Comparison of ENCODE assay signal across 8 cellular contexts in genomic region chr5:135426102-135427082, GRCh38. TPM values are rescaled to one million over a fixed set of nuclear protein-coding genes. Genes with fewer than 3 reads are reported as not detected.
A peak's percentile ranks its signal among the peaks of the same experiment; 100 is the strongest.
DNase-seq lines count a peak whose midpoint lies in the region; ATAC-seq, FAIRE-seq and TF ChIP-seq lines count a peak whose summit lies in the region.

No MANE protein-coding gene starts in this region.

- no peaks in the 10 kb centered on the region for H3K4me1 Mint-ChIP-seq in Calu3 (ENCODE audit: low read depth, unreplicated experiment)

- H3K4me1 ChIP-seq in kidney (ENCODE audit: control insufficient read depth in 1 of 2, insufficient read depth in 1 of 2, low read depth in 1 of 2, low read length in 2 of 2): no peaks in the 10 kb centered on the region
- no peaks in the 10 kb centered on the region for H3K4me1 ChIP-seq in vagina

- H3K4me3 ChIP-seq in kidney (ENCODE audit: low read length in 2 of 2): no peak overlapping the region
- H3K4me3 ChIP-seq in vagina: no peak overlapping the region

- intact Hi-C loops in Calu3 (cut with micrococcal nuclease; ENCODE audit: unreplicated experiment) (loop anchor here (5.0 kb wide), 1 partner anchor 79 kb away; no protein-coding TSS in a partner anchor), kidney (cut with DNase I) (no loop called here), vagina (cut with DNase I) (no loop called here)

- DNase-seq in Calu3 (peak; percentile 59), NCI-H446 treated with DMSO at 0.1 percent for 48 hours (lab: John Stamatoyannopoulos, UW) (peak; percentile 24), amniotic stem cell (lab: John Stamatoyannopoulos, UW) (peak; percentile 49), kidney (no peak), vagina (ENCODE audit: extremely low spot score in 2 of 2) (no peak)
- DNase-seq in stimulated activated naive CD4-positive, alpha-beta T cell treated with Interleukin-2 at 50 U/mL for 16 hours (lab: John Stamatoyannopoulos, UW): no peak

- no peak overlapping the region for H3K9ac ChIP-seq in kidney (ENCODE audit: low read length in 2 of 2)

- TF ChIP-seq CTCF in Calu3 (IDR thresholded peaks at IDR 0.05; ENCODE audit: unreplicated experiment): peak; percentile 59
- peak; percentile 63 for TF ChIP-seq CTCF in kidney (IDR thresholded peaks at IDR 0.05; ENCODE audit: borderline replicate concordance, extremely low read depth, insufficient read depth)
- no peak for TF ChIP-seq CTCF in vagina (IDR thresholded peaks at IDR 0.05)

- no peak overlapping the region for H3K4me3 Mint-ChIP-seq in Calu3 (ENCODE audit: low read depth, unreplicated experiment)

- no peaks in the 10 kb centered on the region for H3K36me3 Mint-ChIP-seq in Calu3 (ENCODE audit: insufficient read depth, unreplicated experiment)

- CTCF ChIA-PET in Calu3 (lab: Charles Lee): interaction anchor here (0.5 to 1.6 kb wide), 11 partner anchors 11 to 713 kb away, joined by 3 to 6 read pairs (median 3); no protein-coding TSS in a partner anchor

- BruUV-seq in Calu3 (replicated peaks; lab: Mats Ljungman, UMichigan): no TSS peak

- peaks cover 5% of the 10 kb centered on the region for H3K9me3 Mint-ChIP-seq in Calu3 (ENCODE audit: low read depth, unreplicated experiment)

- H3K27ac Mint-ChIP-seq in Calu3 (ENCODE audit: unreplicated experiment): no peak overlapping the region

- no peaks in the 10 kb centered on the region for H3K27me3 ChIP-seq in vagina

- peaks cover 25% of the 10 kb centered on the region for H3K27me3 Mint-ChIP-seq in Calu3 (ENCODE audit: unreplicated experiment)

- no peak for TF ChIP-seq POLR2A in vagina (IDR thresholded peaks at IDR 0.05)

- FAIRE-seq in kidney (lab: Jason Lieb, UNC): no peak

- ATAC-seq in GM18868 (IDR thresholded peaks at IDR 0.05; ENCODE audit: unreplicated experiment) (peak; percentile 97), HG03103 (IDR thresholded peaks at IDR 0.05; ENCODE audit: low read depth, unreplicated experiment) (peak; percentile 96)

- H3K36me3 ChIP-seq in kidney (ENCODE audit: control insufficient read depth in 1 of 2, insufficient read depth in 2 of 2, low read length in 2 of 2) (no peaks in the 10 kb centered on the region), vagina (no peaks in the 10 kb centered on the region)

- H3K9me3 ChIP-seq in kidney (ENCODE audit: control insufficient read depth in 1 of 2, low read length in 2 of 2) (peaks cover 0 to 13% of the 10 kb centered on the region in 2 donors), vagina (no peaks in the 10 kb centered on the region)

- H3K27ac ChIP-seq in kidney (ENCODE audit: low read depth in 2 of 2, low read length in 2 of 2) (no peak overlapping the region), vagina (no peak overlapping the region)

RNA-seq across cellular contexts. Expression of gene DCANP1, which starts 20.8 kb away (rescaled TPM):
- total RNA-seq in Calu3 (2022) (not detected in 2 replicates), kidney (not detected), vagina (not detected)
- not detected for polyA plus RNA-seq in kidney (ENCODE audit: insufficient read depth, low read depth, low replicate concordance)

RNA-seq across cellular contexts. Expression of gene TIFAB, which starts 25.8 kb away (rescaled TPM):
- total RNA-seq in Calu3 (2022): not detected in 2 replicates
- total RNA-seq in kidney: 0.13 TPM
- polyA plus RNA-seq in kidney (ENCODE audit: insufficient read depth, low read depth, low replicate concordance): not detected
- not detected for total RNA-seq in vagina

RNA-seq across cellular contexts. Expression of gene MACROH2A1, which starts 27.4 kb away (rescaled TPM):
- total RNA-seq in Calu3 (2022) (365 and 368 TPM in 2 replicates), kidney (144 TPM), vagina (190 TPM)
- polyA plus RNA-seq in kidney (ENCODE audit: insufficient read depth, low read depth, low replicate concordance): 99.4 TPM

Comparison
In these comparisons a context has a peak if more than half of its experiments do, and no peak if none do; other contexts are left out.
1. DNase-seq: peak in Calu3 (single experiment), NCI-H446 treated with DMSO at 0.1 percent for 48 hours (single experiment) and amniotic stem cell (single experiment); none in kidney (single experiment), vagina (0 of 2) and stimulated activated naive CD4-positive, alpha-beta T cell treated with Interleukin-2 at 50 U/mL for 16 hours (single experiment).
2. CTCF ChIP-seq: peak in Calu3 (single experiment) and kidney (single experiment); none in vagina (0 of 3).